Comparison of ENCODE assay signal across 8 cellular contexts in genomic region chr10:110225756-110226554, GRCh38. TPM values are rescaled to one million over a fixed set of nuclear protein-coding genes. Genes with fewer than 3 reads are reported as not detected.
DNase-seq lines count a peak whose midpoint lies in the region; ATAC-seq, FAIRE-seq and TF ChIP-seq lines count a peak whose summit lies in the region.

No MANE protein-coding gene starts in this region.

- H3K27me3 ChIP-seq in SJCRH30, result no peaks in the 10 kb centered on the region
- H3K27me3 ChIP-seq in gastroesophageal sphincter, result no peaks in the 10 kb centered on the region
- no peaks in the 10 kb centered on the region for H3K27me3 ChIP-seq in neuronal stem cell (ENCODE audit: control insufficient read depth in 3 of 3, insufficient read depth in 3 of 3, low read depth in 1 of 3, low read length in 3 of 3)

- peak overlapping the region; percentile 87 for H3K18ac ChIP-seq in neuronal stem cell (ENCODE audit: low read length)

- DNase-seq in HCEC 1CT, result peak; percentile 98
- peak; percentile 93 for DNase-seq in M059J (ENCODE audit: low read depth)
- peak; percentile 91 to 94 for DNase-seq in SJCRH30
- DNase-seq in activated naive CD4-positive, alpha-beta T cell treated with Interleukin-2 at 50 U/mL for 16 hours, result peak; percentile 88
- peak; percentile 90 for DNase-seq in neuronal stem cell (ENCODE audit: low spot score)
- peak; percentile 83 for DNase-seq in stromal cell of bone marrow (ENCODE audit: low read depth)

- FAIRE-seq in G401.6 (lab: Jason Lieb, UNC), result peak; percentile 90

- ATAC-seq in gastroesophageal sphincter, result peak; percentile 85

- H2BK120ac ChIP-seq in neuronal stem cell (ENCODE audit: low read depth, low read length), result no peak overlapping the region

- H3K4me2 ChIP-seq in neuronal stem cell (ENCODE audit: insufficient read depth, low read length, poor library complexity, severe bottlenecking), result peak overlapping the region; percentile 71

- peak; percentile 44 to 91 (median 85) for TF ChIP-seq CTCF in gastroesophageal sphincter (IDR thresholded peaks at IDR 0.05)

- H3K4me3 ChIP-seq in SJCRH30 (peak overlapping the region; percentile 98), gastroesophageal sphincter (peak overlapping the region; percentile 69 to 85), neuronal stem cell (ENCODE audit: low read length in 2 of 2) (peak overlapping the region; percentile 86 to 99)

- no peak overlapping the region for H4K8ac ChIP-seq in neuronal stem cell (ENCODE audit: low read depth, low read length)

- peak overlapping the region; percentile 96 for H2AFZ ChIP-seq in neuronal stem cell (ENCODE audit: low read length)

- no peak overlapping the region for H2BK5ac ChIP-seq in neuronal stem cell (ENCODE audit: low read length)

- H3K79me1 ChIP-seq in neuronal stem cell (ENCODE audit: low read depth, low read length), result peaks cover 4% of the 10 kb centered on the region

- peak overlapping the region; percentile 94 for H3K9ac ChIP-seq in neuronal stem cell (ENCODE audit: low read depth, low read length, poor library complexity)

- peak overlapping the region; percentile 86 for H3K23ac ChIP-seq in neuronal stem cell (ENCODE audit: low read depth, low read length, poor library complexity)

- 0% methylated on average over 12 of the region's 104 CpGs; no CpG with 5 or more reads in 1 of the 2 donors for WGBS in gastroesophageal sphincter (ENCODE audit: low coverage in 1 of 2), 2 donors
- WGBS in neuronal stem cell (ENCODE audit: extremely low coverage in 2 of 2, insufficient read length in 2 of 2, insufficient replicate concordance in 1 of 2), 2 donors, result no CpG with 5 or more reads among the region's 104 CpGs

- TF ChIP-seq EP300 in gastroesophageal sphincter (IDR thresholded peaks at IDR 0.05), result no peak

- H3K4me1 ChIP-seq in SJCRH30, result peaks cover 13% of the 10 kb centered on the region
- peaks cover 6 to 71% (median 22%) of the 10 kb centered on the region in 3 donors for H3K4me1 ChIP-seq in gastroesophageal sphincter
- H3K4me1 ChIP-seq in neuronal stem cell (ENCODE audit: control insufficient read depth in 2 of 2, insufficient read depth in 1 of 2, low read depth in 1 of 2, low read length in 2 of 2), result peaks cover 4 to 24% of the 10 kb centered on the region in 2 donors

- H2BK15ac ChIP-seq in neuronal stem cell (ENCODE audit: low read length), result peak overlapping the region; percentile 76

- H3K36me3 ChIP-seq in SJCRH30 (no peaks in the 10 kb centered on the region), gastroesophageal sphincter (peaks cover 0 to 21% of the 10 kb centered on the region in 2 donors), neuronal stem cell (replicated peaks in 1 of 2; ENCODE audit: control insufficient read depth in 2 of 2, insufficient read depth in 2 of 2, low read length in 2 of 2) (peaks cover 0 to 29% of the 10 kb centered on the region in 2 donors)

- peak overlapping the region; percentile 86 for H3K14ac ChIP-seq in neuronal stem cell (ENCODE audit: low read length)

- TF ChIP-seq POLR2A in gastroesophageal sphincter (IDR thresholded peaks at IDR 0.05), result peak in 1 of 2 donors; percentile 59

- H3K27ac ChIP-seq in SJCRH30 (peak overlapping the region; percentile 54; the same call in 1 of the 2 replicates), gastroesophageal sphincter (peak overlapping the region; percentile 64 to 99 (median 96)), neuronal stem cell (replicated peaks; ENCODE audit: low read length) (peak overlapping the region; percentile 88)

- no peak overlapping the region for H3K4ac ChIP-seq in neuronal stem cell (ENCODE audit: low read length)

- H2AK5ac ChIP-seq in neuronal stem cell (ENCODE audit: low read depth, low read length), result no peak overlapping the region

- H3K9me3 ChIP-seq in SJCRH30 (replicated peaks), result no peaks in the 10 kb centered on the region
- H3K9me3 ChIP-seq in gastroesophageal sphincter, result no peaks in the 10 kb centered on the region
- no peaks in the 10 kb centered on the region for H3K9me3 ChIP-seq in neuronal stem cell (replicated peaks in 1 of 2; ENCODE audit: control insufficient read depth in 2 of 2, insufficient read depth in 1 of 2, low read depth in 1 of 2, low read length in 2 of 2)

- H4K91ac ChIP-seq in neuronal stem cell (ENCODE audit: low read depth, low read length, poor library complexity), result no peak overlapping the region

- no peak overlapping the region for H2BK12ac ChIP-seq in neuronal stem cell (ENCODE audit: low read length)

RNA-seq across cellular contexts. Expression of gene MXI1, which starts 18.6 kb away (rescaled TPM):
- 10.6 and 14.4 TPM in 2 replicates for total RNA-seq in M059J (2014; rRNA removed; shearing (Covaris generic))
- 12.4 and 13.0 TPM in 2 replicates for total RNA-seq in SJCRH30 (2014; rRNA removed; shearing (Covaris generic))
- 100 to 1,000 TPM; 103 to 279 (median 218) TPM for total RNA-seq in gastroesophageal sphincter
- 17.4 TPM for polyA plus RNA-seq in neuronal stem cell (2013, experiment 1 of 2)
- 18.5 TPM for polyA plus RNA-seq in neuronal stem cell (2013, experiment 2 of 2)

Comparison
In these comparisons a context has a peak if more than half of its experiments do, and no peak if none do; other contexts are left out.
1. Peak in every context shown above with its lines: DNase-seq, ATAC-seq, H3K4me3 ChIP-seq and H3K27ac ChIP-seq.